In the genomic region with DNA sequence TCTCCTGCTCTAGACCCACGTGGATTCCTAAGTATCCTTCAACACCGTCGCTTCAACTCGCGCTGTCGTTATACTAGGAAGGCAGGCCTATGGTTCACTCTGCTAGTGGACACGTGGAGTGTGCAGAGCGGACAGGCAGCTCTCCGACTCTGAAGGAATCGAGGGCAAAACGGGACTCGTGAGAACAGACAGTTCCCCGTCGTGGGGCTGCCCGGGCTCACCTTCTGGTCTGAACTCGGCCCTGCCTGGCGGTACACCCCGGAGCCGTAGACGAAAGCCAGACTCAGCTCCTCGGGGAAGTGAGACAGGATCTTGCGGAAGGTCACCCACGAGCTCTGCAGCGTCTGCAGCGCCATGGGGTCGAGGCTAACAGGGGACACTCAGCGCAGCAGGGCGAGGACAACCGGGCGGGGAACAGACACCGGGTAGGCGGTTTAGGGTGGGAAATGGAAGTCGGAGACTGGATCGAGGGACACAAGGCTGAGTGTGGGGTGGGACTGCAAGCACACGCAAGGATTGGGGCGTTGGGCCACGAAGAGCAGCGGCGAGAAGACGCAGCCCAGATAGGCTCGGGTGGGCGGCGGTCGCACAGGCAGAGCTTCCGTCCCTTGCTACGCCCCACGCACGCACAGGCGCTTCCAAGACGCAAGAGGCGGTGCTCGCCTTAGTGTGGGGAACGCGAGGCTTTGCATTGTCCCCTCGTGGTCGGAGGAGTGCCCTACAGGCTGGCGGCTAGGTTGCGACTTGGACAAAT, we compare ENCODE assay signal across 8 cellular contexts. TPM values are rescaled to one million over a fixed set of nuclear protein-coding genes. Genes with fewer than 3 reads are reported as not detected.
A peak's percentile ranks its signal among the peaks of the same experiment; 100 is the strongest.
DNase-seq lines count a peak whose midpoint lies in the region; ATAC-seq and TF ChIP-seq lines count a peak whose summit lies in the region.

TAMM41 (minus strand) TSS at position 605 of the 754 bp plus-strand sequence; CDS start at position 356, 249 bp downstream.

- H3K9me3 ChIP-seq in esophagus muscularis mucosa: no peaks in the 10 kb centered on the region

- H3K4me3 Mint-ChIP-seq in IgD-negative memory B cell: peak within 1 kb of the TSS; percentile 96 to 100 (median 98)
- H3K4me3 Mint-ChIP-seq in activated T-cell treated with anti-CD3 and anti-CD28 coated beads, Interleukin-2, amount 50 U/mL, for 4 hours: peak within 1 kb of the TSS; percentile 95

- no peaks in the 10 kb centered on the region for H3K27me3 Mint-ChIP-seq in IgD-negative memory B cell
- H3K27me3 Mint-ChIP-seq in activated T-cell treated with anti-CD3 and anti-CD28 coated beads, Interleukin-2, amount 50 U/mL, for 4 hours (ENCODE audit: low read depth): no peaks in the 10 kb centered on the region

- peaks cover 21 to 33% (median 28%) of the 10 kb centered on the region in 4 donors for H3K4me1 ChIP-seq in esophagus muscularis mucosa

- TF ChIP-seq POLR2A in esophagus muscularis mucosa (IDR thresholded peaks at IDR 0.05; ENCODE audit: low read depth): no peak

- no peak for TF ChIP-seq EP300 in esophagus muscularis mucosa (IDR thresholded peaks at IDR 0.05)

- peak within 1 kb of the TSS; percentile 82 to 91 (median 89) for H3K27ac ChIP-seq in esophagus muscularis mucosa (replicated peaks in 1 of 4)

- H3K36me3 Mint-ChIP-seq in IgD-negative memory B cell: no peaks in the 10 kb centered on the region
- H3K36me3 Mint-ChIP-seq in activated T-cell treated with anti-CD3 and anti-CD28 coated beads, Interleukin-2, amount 50 U/mL, for 4 hours (ENCODE audit: insufficient read depth): peaks cover 17% of the 10 kb centered on the region

- H3K27me3 ChIP-seq in esophagus muscularis mucosa: no peaks in the 10 kb centered on the region

- peak; percentile 79 to 91 (median 81) for TF ChIP-seq CTCF in esophagus muscularis mucosa (IDR thresholded peaks at IDR 0.05)

- H3K36me3 ChIP-seq in esophagus muscularis mucosa: peaks cover 22 to 26% (median 24%) of the 10 kb centered on the region in 4 donors

- intact Hi-C loops in esophagus muscularis mucosa (cut with DNase I): loop anchor here (5.0 kb wide), 1 partner anchor 469 kb away; no protein-coding TSS in a partner anchor

- H3K4me3 ChIP-seq in esophagus muscularis mucosa: peak within 1 kb of the TSS; percentile 79 to 92 (median 86)

- WGBS in esophagus muscularis mucosa: under 1% methylated on average over 42 of the region's 58 CpGs

- no peaks in the 10 kb centered on the region for H3K9me3 Mint-ChIP-seq in IgD-negative memory B cell
- H3K9me3 Mint-ChIP-seq in activated T-cell treated with anti-CD3 and anti-CD28 coated beads, Interleukin-2, amount 50 U/mL, for 4 hours: no peaks in the 10 kb centered on the region

- H3K27ac Mint-ChIP-seq in IgD-negative memory B cell: peak within 1 kb of the TSS; percentile 77 to 99 (median 87)

- peak; percentile 42 for DNase-seq in DMS53 treated with DMSO at 0.1 percent for 48 hours (lab: John Stamatoyannopoulos, UW; ENCODE audit: unreplicated experiment)
- DNase-seq in activated T-cell treated with anti-CD3 and anti-CD28 coated beads, Interleukin-2, amount 50 U/mL, for 4 hours: peak; percentile 85
- peak; percentile 96 for DNase-seq in esophagus muscularis mucosa (ENCODE audit: extremely low spot score)
- DNase-seq in myocyte (ENCODE audit: low read depth): peak; percentile 94
- peak; percentile 82 to 90 for DNase-seq in stimulated activated CD8-positive, alpha-beta memory T cell treated with anti-CD3 and anti-CD28 coated beads, Interleukin-7, amount 100 ng/mL, for 48 hours (ENCODE audit: extremely low read depth in 1 of 2, low read depth in 1 of 2)

- H3K4me1 Mint-ChIP-seq in IgD-negative memory B cell: peaks cover 9 to 34% (median 28%) of the 10 kb centered on the region in 3 donors
- peaks cover 43% of the 10 kb centered on the region for H3K4me1 Mint-ChIP-seq in activated T-cell treated with anti-CD3 and anti-CD28 coated beads, Interleukin-2, amount 50 U/mL, for 4 hours (ENCODE audit: low read depth)

- peak; percentile 100 for ATAC-seq in GM21529 (IDR thresholded peaks at IDR 0.05; ENCODE audit: unreplicated experiment)
- ATAC-seq in activated T-cell treated with anti-CD3 and anti-CD28 coated beads, Interleukin-2, amount 50 U/mL, for 4 hours: peak; percentile 99 to 100

TF ChIP-seq in PFSK-1, 5 proteins besides CTCF, POLR2A, EP300 and RAD21:
- TF ChIP-seq SIN3A (IDR thresholded peaks at IDR 0.05; ENCODE audit: borderline replicate concordance, insufficient read depth, low read length) (no peak), POLR2AphosphoS5 (IDR thresholded peaks at IDR 0.05; ENCODE audit: low read depth, low read length) (peak; percentile 88), TAF1 (IDR thresholded peaks at IDR 0.05; ENCODE audit: borderline replicate concordance, insufficient read depth, low read length) (peak; percentile 85; the same call in 1 of the 2 replicates), FOXP2 (optimal IDR thresholded peaks at IDR 0.05; ENCODE audit: borderline replicate concordance, extremely low read depth, extremely low read length, insufficient read depth) (peak; percentile 97)
- TF ChIP-seq, protein P1, sequence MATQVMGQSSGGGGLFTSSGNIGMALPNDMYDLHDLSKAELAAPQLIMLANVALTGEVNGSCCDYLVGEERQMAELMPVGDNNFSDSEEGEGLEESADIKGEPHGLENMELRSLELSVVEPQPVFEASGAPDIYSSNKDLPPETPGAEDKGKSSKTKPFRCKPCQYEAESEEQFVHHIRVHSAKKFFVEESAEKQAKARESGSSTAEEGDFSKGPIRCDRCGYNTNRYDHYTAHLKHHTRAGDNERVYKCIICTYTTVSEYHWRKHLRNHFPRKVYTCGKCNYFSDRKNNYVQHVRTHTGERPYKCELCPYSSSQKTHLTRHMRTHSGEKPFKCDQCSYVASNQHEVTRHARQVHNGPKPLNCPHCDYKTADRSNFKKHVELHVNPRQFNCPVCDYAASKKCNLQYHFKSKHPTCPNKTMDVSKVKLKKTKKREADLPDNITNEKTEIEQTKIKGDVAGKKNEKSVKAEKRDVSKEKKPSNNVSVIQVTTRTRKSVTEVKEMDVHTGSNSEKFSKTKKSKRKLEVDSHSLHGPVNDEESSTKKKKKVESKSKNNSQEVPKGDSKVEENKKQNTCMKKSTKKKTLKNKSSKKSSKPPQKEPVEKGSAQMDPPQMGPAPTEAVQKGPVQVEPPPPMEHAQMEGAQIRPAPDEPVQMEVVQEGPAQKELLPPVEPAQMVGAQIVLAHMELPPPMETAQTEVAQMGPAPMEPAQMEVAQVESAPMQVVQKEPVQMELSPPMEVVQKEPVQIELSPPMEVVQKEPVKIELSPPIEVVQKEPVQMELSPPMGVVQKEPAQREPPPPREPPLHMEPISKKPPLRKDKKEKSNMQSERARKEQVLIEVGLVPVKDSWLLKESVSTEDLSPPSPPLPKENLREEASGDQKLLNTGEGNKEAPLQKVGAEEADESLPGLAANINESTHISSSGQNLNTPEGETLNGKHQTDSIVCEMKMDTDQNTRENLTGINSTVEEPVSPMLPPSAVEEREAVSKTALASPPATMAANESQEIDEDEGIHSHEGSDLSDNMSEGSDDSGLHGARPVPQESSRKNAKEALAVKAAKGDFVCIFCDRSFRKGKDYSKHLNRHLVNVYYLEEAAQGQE (IDR thresholded peaks at IDR 0.05; ENCODE audit: insufficient read depth in 1 of 2, low read depth in 2 of 2, low read length in 2 of 2): no peak

RNA-seq across cellular contexts. Expression of gene TAMM41, which starts in this region (rescaled TPM):
- 40.0 TPM for polyA plus RNA-seq in IgD-negative memory B cell
- polyA plus RNA-seq in PFSK-1 (2012; ENCODE audit: insufficient read length, low read depth): 13.5 TPM
- 10 to 100 TPM; 35.2 to 43.8 (median 40.2) TPM for total RNA-seq in activated T-cell treated with anti-CD3 and anti-CD28 coated beads, Interleukin-2, amount 50 U/mL, for 4 hours
- total RNA-seq in esophagus muscularis mucosa: 1 to 10 TPM; 4.8 to 8.3 (median 7.2) TPM
- total RNA-seq in myocyte: 7.4 and 8.6 TPM in 2 replicates
- polyA plus RNA-seq in myocyte (2012): 15.0 TPM

Comparison
In these comparisons a context has a peak if more than half of its experiments do, and no peak if none do; other contexts are left out.
1. Peak in every context shown above with its lines: DNase-seq, ATAC-seq, H3K4me3 ChIP-seq and H3K27ac ChIP-seq.
2. DNase-seq: peak in every context shown above with its lines; median percentile 96 in esophagus muscularis mucosa; 94 in myocyte; 86 in stimulated activated CD8-positive, alpha-beta memory T cell treated with anti-CD3 and anti-CD28 coated beads, Interleukin-7, amount 100 ng/mL, for 48 hours; 85 in activated T-cell treated with anti-CD3 and anti-CD28 coated beads, Interleukin-2, amount 50 U/mL, for 4 hours; 42 in DMS53 treated with DMSO at 0.1 percent for 48 hours.